14 cellular contexts compared by ENCODE assay signal in the genomic region with DNA sequence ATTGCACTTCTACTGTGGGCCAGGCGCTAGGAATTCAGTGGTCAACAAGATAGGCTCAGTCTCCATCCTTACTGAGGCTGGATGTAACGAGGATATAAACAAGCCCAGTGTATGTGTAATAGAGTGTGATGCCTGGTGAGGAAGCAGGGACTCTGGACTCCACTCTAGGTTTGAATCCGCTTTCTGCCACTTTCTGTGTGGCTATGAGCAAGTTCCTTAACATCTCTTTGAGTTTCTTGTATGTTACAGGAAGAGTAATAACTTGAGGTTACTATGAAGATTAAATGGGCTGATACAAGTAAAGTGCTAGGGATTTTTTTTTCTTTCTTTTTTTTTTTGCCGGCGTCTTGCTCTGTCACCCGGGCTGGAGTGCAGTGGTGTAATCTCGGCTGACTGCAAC. TPM values are rescaled to one million over a fixed set of nuclear protein-coding genes. Genes with fewer than 3 reads are reported as not detected.
DNase-seq lines count a peak whose midpoint lies in the region; ATAC-seq and TF ChIP-seq lines count a peak whose summit lies in the region.
"Had no signal": no experiment of that assay in that cellular context is flagged by ENCODE, and none has a peak within 500 bp of the region (broad histone marks: within the 10 kb centered on the region; RNA-seq: fewer than 3 reads in every experiment).

No MANE protein-coding gene starts in this region.

- H3K9me3 ChIP-seq in neutrophil (no peaks in the 10 kb centered on the region), heart right ventricle (no peaks in the 10 kb centered on the region)
- H3K9me3 ChIP-seq: A549 had no signal

- POLR2A ChIA-PET in activated CD8-positive, alpha-beta T cell treated with anti-CD3 and anti-CD28 coated beads for 36 hours (lab: Charles Lee): interaction anchor here (1.1 to 9.7 kb wide), 2 partner anchors 11 to 38 kb away, joined by 3 to 82 read pairs; partner anchors contain the start of gene DOCK2

- H3K27me3 Mint-ChIP-seq in activated CD4-positive, alpha-beta T cell treated with anti-CD3 and anti-CD28 coated beads, Interleukin-2, amount 10 ng/mL, durations not matched to agents 24 days and 14 days: no peaks in the 10 kb centered on the region
- no peaks in the 10 kb centered on the region for H3K27me3 Mint-ChIP-seq in activated CD8-positive, alpha-beta T cell treated with anti-CD3 and anti-CD28 coated beads for 36 hours

- H3K4me1 ChIP-seq in neutrophil (ENCODE audit: control insufficient read depth in 1 of 2, insufficient read depth in 1 of 2, low read depth in 1 of 2, low read length in 1 of 2): peaks cover 56 to 69% of the 10 kb centered on the region in 2 experiments
- H3K4me1 ChIP-seq in heart right ventricle: peaks cover 0 to 64% (median 22%) of the 10 kb centered on the region in 9 donors

- H3K27me3 ChIP-seq in neutrophil: no peaks in the 10 kb centered on the region
- peaks cover 0 to 11% (median 0%) of the 10 kb centered on the region in 7 donors for H3K27me3 ChIP-seq in heart right ventricle

- peaks cover 35% of the 10 kb centered on the region for H3K36me3 ChIP-seq in neutrophil
- peaks cover 0 to 6% (median 0%) of the 10 kb centered on the region in 9 donors for H3K36me3 ChIP-seq in heart right ventricle

- TF ChIP-seq CTCF in activated CD8-positive, alpha-beta T cell treated with anti-CD3 and anti-CD28 coated beads for 36 hours (IDR thresholded peaks at IDR 0.05): no peak
- no peak for TF ChIP-seq CTCF in neutrophil (IDR thresholded peaks at IDR 0.05)
- no peak for TF ChIP-seq CTCF in heart right ventricle (IDR thresholded peaks at IDR 0.05)

- peak overlapping the region; percentile 53 for H3K4me3 Mint-ChIP-seq in activated CD4-positive, alpha-beta T cell treated with anti-CD3 and anti-CD28 coated beads, Interleukin-2, amount 10 ng/mL, durations not matched to agents 24 days and 14 days
- peak overlapping the region; percentile 3 for H3K4me3 Mint-ChIP-seq in activated CD8-positive, alpha-beta T cell treated with anti-CD3 and anti-CD28 coated beads for 36 hours

- H3K9me3 Mint-ChIP-seq in activated CD4-positive, alpha-beta T cell treated with anti-CD3 and anti-CD28 coated beads, Interleukin-2, amount 10 ng/mL, durations not matched to agents 24 days and 14 days: no peaks in the 10 kb centered on the region
- H3K9me3 Mint-ChIP-seq in activated CD8-positive, alpha-beta T cell treated with anti-CD3 and anti-CD28 coated beads for 36 hours: no peaks in the 10 kb centered on the region

- peaks cover 54% of the 10 kb centered on the region for H3K36me3 Mint-ChIP-seq in activated CD4-positive, alpha-beta T cell treated with anti-CD3 and anti-CD28 coated beads, Interleukin-2, amount 10 ng/mL, durations not matched to agents 24 days and 14 days (ENCODE audit: low read depth)
- peaks cover 69% of the 10 kb centered on the region for H3K36me3 Mint-ChIP-seq in activated CD8-positive, alpha-beta T cell treated with anti-CD3 and anti-CD28 coated beads for 36 hours (ENCODE audit: low read depth)

- H3K4me3 ChIP-seq in neutrophil (ENCODE audit: low read depth in 1 of 2, low read length in 1 of 2) (no peak overlapping the region), heart right ventricle (no peak overlapping the region)
- H3K4me3 ChIP-seq: A549, dorsolateral prefrontal cortex had no signal

- peaks cover 85% of the 10 kb centered on the region for H3K4me1 Mint-ChIP-seq in activated CD4-positive, alpha-beta T cell treated with anti-CD3 and anti-CD28 coated beads, Interleukin-2, amount 10 ng/mL, durations not matched to agents 24 days and 14 days
- peaks cover 94% of the 10 kb centered on the region for H3K4me1 Mint-ChIP-seq in activated CD8-positive, alpha-beta T cell treated with anti-CD3 and anti-CD28 coated beads for 36 hours (ENCODE audit: low read depth)

- intact Hi-C loops in activated CD4-positive, alpha-beta T cell treated with anti-CD3 and anti-CD28 coated beads, Interleukin-2, amount 10 ng/mL, durations not matched to agents 24 days and 14 days (cut with micrococcal nuclease): loop anchor here (1.0 to 5.0 kb wide), 4 partner anchors 8 to 683 kb away; no protein-coding TSS in a partner anchor
- intact Hi-C loops in activated CD8-positive, alpha-beta T cell treated with anti-CD3 and anti-CD28 coated beads for 36 hours (cut with micrococcal nuclease): loop anchor here (2.0 kb wide), 1 partner anchor 67 kb away; the partner anchor contains the start of gene SPDL1
- intact Hi-C loops in heart right ventricle (cut with DNase I) (no loop called here), left ventricle myocardium superior (cut with micrococcal nuclease) (no loop called here)

- CTCF ChIA-PET in activated CD8-positive, alpha-beta T cell treated with anti-CD3 and anti-CD28 coated beads for 36 hours (lab: Charles Lee): no interaction called here

- peak; percentile 19 for ATAC-seq in HG02610 (IDR thresholded peaks at IDR 0.05; ENCODE audit: unreplicated experiment)
- ATAC-seq in activated CD8-positive, alpha-beta T cell treated with anti-CD3 and anti-CD28 coated beads for 36 hours: peak; percentile 69
- ATAC-seq in heart right ventricle: no peak
- no peak for ATAC-seq in GM21528 (IDR thresholded peaks at IDR 0.05; ENCODE audit: low FRiP score, unreplicated experiment)
- no peak for ATAC-seq in left ventricle myocardium superior
- ATAC-seq: A549 had no signal

- H3K27ac ChIP-seq in neutrophil (peak overlapping the region; percentile 75), heart right ventricle (peak overlapping the region in 1 of 10 donors; percentile 2)
- H3K27ac ChIP-seq: A549, dorsolateral prefrontal cortex had no signal

- H3K27ac Mint-ChIP-seq in activated CD4-positive, alpha-beta T cell treated with anti-CD3 and anti-CD28 coated beads, Interleukin-2, amount 10 ng/mL, durations not matched to agents 24 days and 14 days: peak overlapping the region; percentile 97
- peak overlapping the region; percentile 85 for H3K27ac Mint-ChIP-seq in activated CD8-positive, alpha-beta T cell treated with anti-CD3 and anti-CD28 coated beads for 36 hours

- DNase-seq in activated CD4-positive, alpha-beta T cell treated with anti-CD3 and anti-CD28 coated beads, Interleukin-2, amount 10 ng/mL, durations not matched to agents 24 days and 14 days: peak; percentile 75
- DNase-seq in activated CD4-positive, alpha-beta T cell treated with anti-CD3 and anti-CD28 coated beads for 1 hour: no peak
- DNase-seq in activated CD8-positive, alpha-beta T cell treated with anti-CD3 and anti-CD28 coated beads for 36 hours: peak; percentile 48
- DNase-seq in heart right ventricle: no peak
- no peak for DNase-seq in left ventricle myocardium superior
- DNase-seq: dorsolateral prefrontal cortex, KG1, NCI-H187, NCI-H526 treated with DMSO at 0.1 percent for 48 hours, nucleus accumbens had no signal

- WGBS in heart right ventricle, 2 donors: 72 to 77% methylated on average over 7 of the region's 7 CpGs

RNA-seq across cellular contexts. Expression of gene DOCK2, which starts 12.4 kb away (rescaled TPM):
- 206 and 215 TPM in 2 replicates for total RNA-seq in activated CD4-positive, alpha-beta T cell treated with anti-CD3 and anti-CD28 coated beads, Interleukin-2, amount 10 ng/mL, durations not matched to agents 24 days and 14 days
- total RNA-seq in activated CD8-positive, alpha-beta T cell treated with anti-CD3 and anti-CD28 coated beads for 36 hours: 100 to 1,000 TPM; 180 to 181 TPM
- total RNA-seq in heart right ventricle (10 to 100 TPM in 2 of 10 donors, 1 to 10 TPM in 8; 1.2 to 24.6 (median 5.2) TPM), left ventricle myocardium superior (7.5 TPM)
- 1 to 10 TPM; 1.2 to 3.0 TPM for polyA plus RNA-seq in heart right ventricle

Comparison
In these comparisons a context has a peak if more than half of its experiments do, and no peak if none do; other contexts are left out.
1. DNase-seq: peak in activated CD4-positive, alpha-beta T cell treated with anti-CD3 and anti-CD28 coated beads, Interleukin-2, amount 10 ng/mL, durations not matched to agents 24 days and 14 days (single experiment) and activated CD8-positive, alpha-beta T cell treated with anti-CD3 and anti-CD28 coated beads for 36 hours (single experiment); none in activated CD4-positive, alpha-beta T cell treated with anti-CD3 and anti-CD28 coated beads for 1 hour (single experiment), heart right ventricle (0 of 2) and left ventricle myocardium superior (single experiment).
2. ATAC-seq: peak in HG02610 (single experiment) and activated CD8-positive, alpha-beta T cell treated with anti-CD3 and anti-CD28 coated beads for 36 hours (single experiment); none in heart right ventricle (0 of 8), GM21528 (single experiment) and left ventricle myocardium superior (single experiment).
3. intact Hi-C loops: an anchor here in activated CD4-positive, alpha-beta T cell treated with anti-CD3 and anti-CD28 coated beads, Interleukin-2, amount 10 ng/mL, durations not matched to agents 24 days and 14 days (1.0 to 5.0 kb wide) and activated CD8-positive, alpha-beta T cell treated with anti-CD3 and anti-CD28 coated beads for 36 hours (2.0 kb wide); none called in heart right ventricle and left ventricle myocardium superior.